8 cellular contexts compared by ENCODE assay signal in the genomic region with DNA sequence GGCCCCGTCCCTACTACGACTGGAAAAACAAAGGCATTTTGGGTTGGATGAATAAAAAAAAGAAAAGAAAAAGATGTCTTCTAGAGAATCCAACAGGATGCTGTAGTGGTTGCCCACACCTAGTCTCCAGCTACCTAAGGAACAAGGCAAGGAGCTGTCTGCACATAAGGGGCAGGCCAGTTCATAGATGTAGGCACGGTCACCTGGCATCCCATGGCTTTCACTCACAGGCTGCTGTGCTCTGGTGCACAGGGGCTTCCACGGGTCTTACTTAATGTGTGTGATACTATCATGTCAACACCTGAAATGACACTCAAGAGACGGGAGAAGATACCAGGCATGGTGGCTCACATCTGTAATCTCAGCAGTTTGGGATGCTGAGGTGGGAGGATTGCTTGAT. TPM values are rescaled to one million over a fixed set of nuclear protein-coding genes. Genes with fewer than 3 reads are reported as not detected.
DNase-seq lines count a peak whose midpoint lies in the region; ATAC-seq, FAIRE-seq and TF ChIP-seq lines count a peak whose summit lies in the region.

No MANE protein-coding gene starts in this region.

- peaks cover 29% of the 10 kb centered on the region for H3K79me2 ChIP-seq in astrocyte (ENCODE audit: insufficient read depth, low read length)

- TF ChIP-seq CTCF in astrocyte (IDR thresholded peaks at IDR 0.05; ENCODE audit: insufficient read depth, low read depth, low read length) (no peak), right lobe of liver (IDR thresholded peaks at IDR 0.05) (no peak), thoracic aorta (IDR thresholded peaks at IDR 0.05) (no peak)

- H3K27me3 ChIP-seq in astrocyte (ENCODE audit: insufficient read depth, low read length) (no peaks in the 10 kb centered on the region), right lobe of liver (no peaks in the 10 kb centered on the region), thoracic aorta (replicated peaks; ENCODE audit: insufficient read depth) (no peaks in the 10 kb centered on the region)

- FAIRE-seq in astrocyte (lab: Jason Lieb, UNC), result no peak

- no peak for TF ChIP-seq POLR2A in right lobe of liver (IDR thresholded peaks at IDR 0.05)

- no peaks in the 10 kb centered on the region for H3K9me3 Mint-ChIP-seq in activated CD4-positive, alpha-beta T cell treated with anti-CD3 and anti-CD28 coated beads for 36 hours (ENCODE audit: low read depth)
- peaks cover 5% of the 10 kb centered on the region for H3K9me3 Mint-ChIP-seq in astrocyte (ENCODE audit: unreplicated experiment)

- H4K20me1 ChIP-seq in astrocyte (ENCODE audit: insufficient read depth, low read length), result peaks cover 17% of the 10 kb centered on the region

- WGBS in right lobe of liver (ENCODE audit: insufficient coverage, low coverage, low lambda C conversion rate, missing lambda C conversion rate), result 94% methylated on average over 2 of the region's 5 CpGs

- H2AFZ ChIP-seq in astrocyte (ENCODE audit: low read depth, low read length), result peak overlapping the region; percentile 58

- H3K4me3 ChIP-seq in astrocyte (ENCODE audit: insufficient read depth, low read depth, low read length), result peak overlapping the region; percentile 56
- peak overlapping the region; percentile 35 to 74 (median 67) for H3K4me3 ChIP-seq in right lobe of liver
- peak overlapping the region; percentile 80 for H3K4me3 ChIP-seq in thoracic aorta

- peaks cover 9% of the 10 kb centered on the region for H3K36me3 Mint-ChIP-seq in activated CD4-positive, alpha-beta T cell treated with anti-CD3 and anti-CD28 coated beads for 36 hours (ENCODE audit: low read depth)
- peaks cover 6% of the 10 kb centered on the region for H3K36me3 Mint-ChIP-seq in astrocyte (ENCODE audit: low read depth, unreplicated experiment)

- H3K4me1 ChIP-seq in astrocyte (ENCODE audit: insufficient read depth, low read length) (peaks cover 9% of the 10 kb centered on the region), right lobe of liver (peaks cover 0 to 6% (median 0%) of the 10 kb centered on the region in 4 donors), thoracic aorta (ENCODE audit: control insufficient read depth in 1 of 2, low read depth in 2 of 2) (peaks cover 8 to 16% of the 10 kb centered on the region in 2 donors)

- no peaks in the 10 kb centered on the region for H3K9me3 ChIP-seq in astrocyte (ENCODE audit: insufficient read depth, low read depth, low read length)
- H3K9me3 ChIP-seq in right lobe of liver, result no peaks in the 10 kb centered on the region
- no peaks in the 10 kb centered on the region for H3K9me3 ChIP-seq in thoracic aorta

- H3K27me3 Mint-ChIP-seq in activated CD4-positive, alpha-beta T cell treated with anti-CD3 and anti-CD28 coated beads for 36 hours, result peaks cover 2% of the 10 kb centered on the region
- H3K27me3 Mint-ChIP-seq in astrocyte (ENCODE audit: low read depth, unreplicated experiment), result no peaks in the 10 kb centered on the region

- peak overlapping the region; percentile 53 for H3K27ac Mint-ChIP-seq in activated CD4-positive, alpha-beta T cell treated with anti-CD3 and anti-CD28 coated beads for 36 hours
- peak overlapping the region; percentile 63 for H3K27ac Mint-ChIP-seq in astrocyte (ENCODE audit: unreplicated experiment)

- peak overlapping the region; percentile 96 for H3K4me2 ChIP-seq in astrocyte (ENCODE audit: low read length)

- intact Hi-C loops in activated CD4-positive, alpha-beta T cell treated with anti-CD3 and anti-CD28 coated beads for 36 hours (cut with DNase I, micrococcal nuclease), result no loop called here
- intact Hi-C loops in right lobe of liver (cut with DNase I), result no loop called here

- H3K4me1 Mint-ChIP-seq in activated CD4-positive, alpha-beta T cell treated with anti-CD3 and anti-CD28 coated beads for 36 hours, result peaks cover 47% of the 10 kb centered on the region
- H3K4me1 Mint-ChIP-seq in astrocyte (ENCODE audit: low read depth, unreplicated experiment), result peaks cover 7% of the 10 kb centered on the region

- H3K27ac ChIP-seq in astrocyte (ENCODE audit: low read depth, low read length), result peak overlapping the region; percentile 17
- H3K27ac ChIP-seq in right lobe of liver, result peak overlapping the region in 2 of 3 donors; percentile 78 to 86
- H3K27ac ChIP-seq in thoracic aorta, result peak overlapping the region; percentile 90 to 91

- peak overlapping the region; percentile 54 for H3K4me3 Mint-ChIP-seq in activated CD4-positive, alpha-beta T cell treated with anti-CD3 and anti-CD28 coated beads for 36 hours
- peak overlapping the region; percentile 79 for H3K4me3 Mint-ChIP-seq in astrocyte (ENCODE audit: unreplicated experiment)

- no peak for ATAC-seq in activated CD4-positive, alpha-beta T cell treated with anti-CD3 and anti-CD28 coated beads for 36 hours
- ATAC-seq in right lobe of liver, result no peak
- ATAC-seq in thoracic aorta (ENCODE audit: insufficient number of reproducible peaks, low FRiP score, low read depth), result no peak
- no peak for ATAC-seq in GM21723 (IDR thresholded peaks at IDR 0.05; ENCODE audit: unreplicated experiment)

- H3K9ac ChIP-seq in astrocyte (ENCODE audit: low read length), result peak overlapping the region; percentile 75

- CTCF ChIA-PET in activated CD4-positive, alpha-beta T cell treated with anti-CD3 and anti-CD28 coated beads for 36 hours (lab: Charles Lee), result interaction anchor here (0.6 kb wide), 1 partner anchor 40 kb away, joined by 3 read pairs; no protein-coding TSS in a partner anchor

- POLR2A ChIA-PET in activated CD4-positive, alpha-beta T cell treated with anti-CD3 and anti-CD28 coated beads for 36 hours (lab: Charles Lee), result no interaction called here

- peaks cover 7% of the 10 kb centered on the region for H3K36me3 ChIP-seq in astrocyte (ENCODE audit: insufficient read depth, low read length)
- peaks cover 0 to 7% (median 2%) of the 10 kb centered on the region in 4 donors for H3K36me3 ChIP-seq in right lobe of liver
- no peaks in the 10 kb centered on the region for H3K36me3 ChIP-seq in thoracic aorta

- no peak for DNase-seq in activated CD4-positive, alpha-beta T cell treated with anti-CD3 and anti-CD28 coated beads for 36 hours
- no peak for DNase-seq in activated CD4-positive, alpha-beta T cell treated with anti-CD3 and anti-CD28 coated beads for 48 hours
- no peak for DNase-seq in astrocyte (ENCODE audit: low read depth)
- DNase-seq in right lobe of liver, result no peak
- DNase-seq in thoracic aorta (ENCODE audit: low spot score), result no peak
- DNase-seq in effector CD4-positive, alpha-beta T cell, result no peak
- no peak for DNase-seq in DMS79 (lab: John Stamatoyannopoulos, UW)

RNA-seq across cellular contexts. Expression of a gene that starts 1.0 kb away (rescaled TPM):
- total RNA-seq in activated CD4-positive, alpha-beta T cell treated with anti-CD3 and anti-CD28 coated beads for 36 hours, result 1 to 10 TPM; 7.8 TPM
- total RNA-seq in astrocyte (11.6 and 12.8 TPM in 2 replicates), right lobe of liver (1 to 10 TPM; 1.4 to 5.7 (median 3.9) TPM), thoracic aorta (10 to 100 TPM; 24.5 to 31.0 TPM)

Comparison
In these comparisons a context has a peak if more than half of its experiments do, and no peak if none do; other contexts are left out.
1. H3K27ac ChIP-seq: peak in every context shown above with its lines; median percentile 90 in thoracic aorta; 82 in right lobe of liver; 17 in astrocyte.